12 cellular contexts compared by ENCODE assay signal in the genomic region with DNA sequence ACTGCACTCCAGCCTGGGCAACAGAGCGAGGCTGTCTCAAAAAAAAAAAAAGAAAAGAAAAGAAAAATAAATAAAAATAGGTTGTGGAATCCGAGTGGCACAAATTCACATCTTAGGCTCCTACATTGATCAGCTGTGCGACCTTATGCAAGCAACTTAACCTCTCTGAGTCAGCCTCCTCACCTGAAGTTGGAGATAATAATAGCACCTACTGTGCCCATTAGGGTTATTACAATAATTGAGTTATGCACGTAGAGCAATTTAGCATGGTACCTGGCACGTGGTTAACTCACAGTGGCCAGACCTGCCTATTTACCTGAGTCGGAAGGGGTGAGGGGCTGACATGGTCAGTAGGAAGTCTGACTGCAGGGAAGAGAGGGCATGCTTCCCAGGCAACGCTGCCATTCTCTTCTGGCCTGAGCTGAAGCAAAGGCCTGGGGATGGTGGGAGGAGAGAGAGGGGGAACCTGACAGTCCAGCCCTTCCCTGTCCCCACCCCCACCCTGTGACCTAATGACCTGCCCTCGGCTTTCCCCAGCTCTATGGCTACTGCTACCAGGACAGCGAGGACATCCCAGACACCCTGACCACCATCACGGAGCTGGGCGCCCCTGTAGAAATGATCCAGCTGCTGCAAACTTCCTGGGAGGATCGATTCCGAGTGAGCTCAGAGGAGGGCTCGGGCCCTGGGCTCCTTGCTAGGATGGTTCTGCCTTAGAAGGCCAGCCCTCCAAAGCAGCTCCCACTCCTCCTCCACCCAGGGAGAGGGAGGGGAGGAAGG. TPM values are rescaled to one million over a fixed set of nuclear protein-coding genes. Genes with fewer than 3 reads are reported as not detected.
DNase-seq lines count a peak whose midpoint lies in the region; ATAC-seq and TF ChIP-seq lines count a peak whose summit lies in the region.
"Had no signal": no experiment of that assay in that cellular context is flagged by ENCODE, and none has a peak within 500 bp of the region (broad histone marks: within the 10 kb centered on the region; RNA-seq: fewer than 3 reads in every experiment).

No MANE protein-coding gene starts in this region.

- BruUV-seq in Caco-2 (replicated peaks; lab: Mats Ljungman, UMichigan): no TSS peak

- H3K4me1 Mint-ChIP-seq in Caco-2 (ENCODE audit: low read depth, unreplicated experiment): peaks cover 60% of the 10 kb centered on the region
- H3K4me1 Mint-ChIP-seq: central memory CD8-positive, alpha-beta T cell had no signal

- no peaks in the 10 kb centered on the region for H3K9me3 Mint-ChIP-seq in Caco-2 (ENCODE audit: unreplicated experiment)
- H3K9me3 Mint-ChIP-seq: central memory CD8-positive, alpha-beta T cell had no signal

- POLR2A ChIA-PET in Caco-2 (lab: Charles Lee): interaction anchor here (0.7 to 0.9 kb wide), 2 partner anchors 12 to 80 kb away, joined by 3 to 6 read pairs; no protein-coding TSS in a partner anchor

- peaks cover 95% of the 10 kb centered on the region for H3K36me3 Mint-ChIP-seq in Caco-2 (ENCODE audit: insufficient read depth, unreplicated experiment)

- no peak for DNase-seq in Caco-2
- peak; percentile 27 for DNase-seq in kidney glomerular epithelial cell (lab: John Stamatoyannopoulos, UW)
- peak; percentile 19 for DNase-seq in renal cortical epithelial cell (ENCODE audit: low read depth)
- no peak for DNase-seq in NK-92 treated with Interleukin-12 subunit alpha and Interleukin-12 subunit beta, amount 100 ng/mL, for 24 hours (lab: John Stamatoyannopoulos, UW)
- DNase-seq in NCI-H2196 treated with DMSO at 0.1 percent for 48 hours (lab: John Stamatoyannopoulos, UW; ENCODE audit: unreplicated experiment): no peak
- DNase-seq in hippocampal formation (lab: John Stamatoyannopoulos, UW): no peak
- DNase-seq: NCI-H1436, PC-3 had no signal

- H3K9me3 ChIP-seq in Caco-2: no peaks in the 10 kb centered on the region

- H3K27me3 Mint-ChIP-seq in Caco-2 (ENCODE audit: insufficient read depth, unreplicated experiment): no peaks in the 10 kb centered on the region

- no peak for ATAC-seq in HG03469 (IDR thresholded peaks at IDR 0.05; ENCODE audit: unreplicated experiment)
- ATAC-seq: PC-3 had no signal

- peak overlapping the region; percentile 29 for H3K27ac ChIP-seq in cingulate gyrus (ENCODE audit: low read depth, low read length)
- H3K27ac ChIP-seq: parathyroid adenoma had no signal

- intact Hi-C loops in Caco-2 (cut with micrococcal nuclease; ENCODE audit: unreplicated experiment): no loop called here

- peak overlapping the region; percentile 98 for H3K4me3 Mint-ChIP-seq in Caco-2 (ENCODE audit: unreplicated experiment)
- H3K4me3 Mint-ChIP-seq: central memory CD8-positive, alpha-beta T cell had no signal

- CTCF ChIA-PET in Caco-2 (lab: Charles Lee): interaction anchor here (4.6 kb wide), 1 partner anchor 182 kb away, joined by 44 read pairs; no protein-coding TSS in a partner anchor

- peaks cover 74% of the 10 kb centered on the region for H3K4me1 ChIP-seq in Caco-2

- H3K36me3 ChIP-seq in Caco-2 (ENCODE audit: control insufficient read depth, insufficient read depth, low read length): peaks cover 24% of the 10 kb centered on the region

- no peak for TF ChIP-seq CTCF in Caco-2 (IDR thresholded peaks at IDR 0.05; ENCODE audit: insufficient read depth in 1 of 2, low read depth in 1 of 2, low read length in 1 of 2, severe bottlenecking in 1 of 2, unreplicated experiment in 1 of 2)

- H3K4me3 ChIP-seq in Caco-2 (ENCODE audit: low read depth, low read length): no peak overlapping the region

- peak overlapping the region; percentile 98 for H3K27ac Mint-ChIP-seq in Caco-2 (ENCODE audit: unreplicated experiment)

- H3K27me3 ChIP-seq in Caco-2 (replicated peaks; ENCODE audit: control insufficient read depth, insufficient read depth, low read length): no peaks in the 10 kb centered on the region

RNA-seq across cellular contexts. Expression of a gene that starts 5.1 kb away (rescaled TPM):
- 322 and 339 TPM in 2 replicates for total RNA-seq in Caco-2 (2022)
- 2.1 and 2.4 TPM in 2 replicates for total RNA-seq in renal cortical epithelial cell

Comparison
In these comparisons a context has a peak if more than half of its experiments do, and no peak if none do; other contexts are left out.
1. DNase-seq: peak in kidney glomerular epithelial cell (single experiment) and renal cortical epithelial cell (single experiment); none in Caco-2 (0 of 2), NK-92 treated with Interleukin-12 subunit alpha and Interleukin-12 subunit beta, amount 100 ng/mL, for 24 hours (single experiment), NCI-H2196 treated with DMSO at 0.1 percent for 48 hours (single experiment) and hippocampal formation (0 of 2).
2. RNA of a gene that starts 5.1 kb away (total RNA-seq): 322 to 339 TPM in Caco-2; 2.1 to 2.4 TPM in renal cortical epithelial cell; every median in the first group is over 10 times any median in the second.